11 cellular contexts compared by ENCODE assay signal in the genomic region with DNA sequence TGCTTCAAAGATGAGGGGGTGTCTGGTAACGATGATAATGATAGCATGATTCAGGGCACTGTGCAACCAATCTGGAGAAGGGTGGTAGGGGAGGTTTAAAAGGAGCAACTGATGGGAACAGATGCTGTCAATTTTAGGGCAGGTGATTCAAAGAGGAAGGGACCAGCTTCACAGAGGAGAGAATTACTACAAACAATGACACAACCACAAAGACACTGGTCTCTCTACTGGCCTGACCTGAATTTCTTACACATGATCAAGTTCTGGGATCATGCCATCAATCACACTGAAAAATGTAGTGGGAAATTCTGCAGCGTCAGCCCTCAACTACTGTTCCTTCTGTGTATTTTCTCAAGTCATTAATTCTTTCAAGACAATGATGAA. TPM values are rescaled to one million over a fixed set of nuclear protein-coding genes. Genes with fewer than 3 reads are reported as not detected.
DNase-seq lines count a peak whose midpoint lies in the region; ATAC-seq and TF ChIP-seq lines count a peak whose summit lies in the region.
"Had no signal": no experiment of that assay in that cellular context is flagged by ENCODE, and none has a peak within 500 bp of the region (broad histone marks: within the 10 kb centered on the region; RNA-seq: fewer than 3 reads in every experiment).

No MANE protein-coding gene starts in this region.

- H3K4me3 ChIP-seq in DND-41 (ENCODE audit: low read depth in 1 of 2, low read length in 2 of 2) (no peak overlapping the region), RWPE2 (ENCODE audit: severe bottlenecking) (no peak overlapping the region), esophagus muscularis mucosa (no peak overlapping the region), mucosa of descending colon (no peak overlapping the region)
- H3K4me3 ChIP-seq: right lobe of liver had no signal

- H3K4me2 ChIP-seq in DND-41 (ENCODE audit: insufficient read depth, low read length): no peak overlapping the region

- TF ChIP-seq CTCF in DND-41 (IDR thresholded peaks at IDR 0.05; ENCODE audit: borderline replicate concordance, extremely low read depth, low read length, poor library complexity, severe bottlenecking) (no peak), RWPE2 (IDR thresholded peaks at IDR 0.05; ENCODE audit: poor library complexity, severe bottlenecking) (no peak), esophagus muscularis mucosa (IDR thresholded peaks at IDR 0.05) (no peak), mucosa of descending colon (IDR thresholded peaks at IDR 0.05) (no peak)

- H3K27me3 ChIP-seq in DND-41 (ENCODE audit: insufficient read depth, low read length, poor library complexity): no peaks in the 10 kb centered on the region
- no peaks in the 10 kb centered on the region for H3K27me3 ChIP-seq in RWPE2 (ENCODE audit: insufficient read depth, poor library complexity, severe bottlenecking)
- no peaks in the 10 kb centered on the region for H3K27me3 ChIP-seq in esophagus muscularis mucosa
- H3K27me3 ChIP-seq: right lobe of liver had no signal

- no peak for TF ChIP-seq POLR2A in esophagus muscularis mucosa (IDR thresholded peaks at IDR 0.05; ENCODE audit: low read depth)

- DNase-seq in DND-41: no peak
- DNase-seq in RWPE2 (ENCODE audit: low spot score): no peak
- no peak for DNase-seq in esophagus muscularis mucosa (ENCODE audit: extremely low spot score)
- DNase-seq in renal cortical epithelial cell (ENCODE audit: low read depth): peak; percentile 63
- DNase-seq in mucosa of descending colon: no peak
- DNase-seq in NCI-H1930 (lab: John Stamatoyannopoulos, UW): no peak
- no peak for DNase-seq in NCI-H510A (lab: John Stamatoyannopoulos, UW)
- DNase-seq: DMS79; right lobe of liver; stimulated activated CD8-positive, alpha-beta memory T cell treated with anti-CD3 and anti-CD28 coated beads, Interleukin-4, amount 100 ng/mL, for 48 hours had no signal

- peaks cover 25% of the 10 kb centered on the region for H3K4me1 ChIP-seq in DND-41 (ENCODE audit: insufficient read depth, low read length)
- H3K4me1 ChIP-seq in RWPE2 (ENCODE audit: insufficient read depth, poor library complexity, severe bottlenecking): peaks cover 41% of the 10 kb centered on the region
- peaks cover 40 to 50% (median 45%) of the 10 kb centered on the region in 4 donors for H3K4me1 ChIP-seq in esophagus muscularis mucosa
- H3K4me1 ChIP-seq in mucosa of descending colon (ENCODE audit: low read depth): peaks cover 13% of the 10 kb centered on the region

- peak overlapping the region; percentile 27; the same call in 1 of the 2 replicates for H2AFZ ChIP-seq in DND-41 (ENCODE audit: low read depth, low read length)

- no peak for TF ChIP-seq EP300 in esophagus muscularis mucosa (IDR thresholded peaks at IDR 0.05)

- ATAC-seq in DND-41 (ENCODE audit: insufficient read depth, low read depth) (no peak), RWPE2 (ENCODE audit: low read depth) (no peak), mucosa of descending colon (no peak), HG02840 (IDR thresholded peaks at IDR 0.05; ENCODE audit: low FRiP score, unreplicated experiment) (no peak)

- H3K9me3 ChIP-seq in DND-41 (ENCODE audit: insufficient read depth, low read length, severe bottlenecking) (no peaks in the 10 kb centered on the region), RWPE2 (ENCODE audit: severe bottlenecking) (no peaks in the 10 kb centered on the region), esophagus muscularis mucosa (no peaks in the 10 kb centered on the region), mucosa of descending colon (no peaks in the 10 kb centered on the region)
- H3K9me3 ChIP-seq: right lobe of liver had no signal

- H3K36me3 ChIP-seq in DND-41 (ENCODE audit: insufficient read depth, low read length): peaks cover 15% of the 10 kb centered on the region
- peaks cover 16% of the 10 kb centered on the region for H3K36me3 ChIP-seq in RWPE2 (ENCODE audit: low read depth)
- peaks cover 0 to 9% (median under 1%) of the 10 kb centered on the region in 4 donors for H3K36me3 ChIP-seq in esophagus muscularis mucosa
- H3K36me3 ChIP-seq in mucosa of descending colon (ENCODE audit: low read depth): peaks cover 5% of the 10 kb centered on the region

- H3K79me2 ChIP-seq in DND-41 (ENCODE audit: insufficient read depth, low read length): peaks cover 24% of the 10 kb centered on the region

- no peak overlapping the region for H3K27ac ChIP-seq in DND-41 (ENCODE audit: low read length)
- peak overlapping the region; percentile 95 for H3K27ac ChIP-seq in RWPE2 (ENCODE audit: poor library complexity, severe bottlenecking)
- peak overlapping the region; percentile 61 to 85 (median 81) for H3K27ac ChIP-seq in esophagus muscularis mucosa (replicated peaks in 1 of 4)
- H3K27ac ChIP-seq: right lobe of liver had no signal

- peaks cover 17% of the 10 kb centered on the region for H4K20me1 ChIP-seq in DND-41 (ENCODE audit: insufficient read depth, low read length)

- WGBS in esophagus muscularis mucosa: 68% methylated on average over 2 of the region's 2 CpGs

- H3K9ac ChIP-seq in DND-41 (ENCODE audit: low read depth, low read length): no peak overlapping the region

- intact Hi-C loops in esophagus muscularis mucosa (cut with DNase I) (loop anchor here (10.0 kb wide), 3 partner anchors 106 to 846 kb away; a partner anchor contains a TSS), mucosa of descending colon (cut with DNase I, micrococcal nuclease) (loop anchor here in 1 of 2 donors (10.0 kb wide), 1 partner anchor 846 kb away; a partner anchor contains a TSS)

RNA-seq across cellular contexts. Expression of a gene that starts 2.6 kb away (rescaled TPM):
- 100 to 1,000 TPM; 136 to 249 (median 195) TPM for total RNA-seq in esophagus muscularis mucosa
- 314 and 534 TPM in 2 replicates for total RNA-seq in renal cortical epithelial cell
- 100 to 1,000 TPM; 109 to 171 (median 138) TPM for total RNA-seq in mucosa of descending colon
